Comparison of ENCODE assay signal across 22 cellular contexts in the genomic region with DNA sequence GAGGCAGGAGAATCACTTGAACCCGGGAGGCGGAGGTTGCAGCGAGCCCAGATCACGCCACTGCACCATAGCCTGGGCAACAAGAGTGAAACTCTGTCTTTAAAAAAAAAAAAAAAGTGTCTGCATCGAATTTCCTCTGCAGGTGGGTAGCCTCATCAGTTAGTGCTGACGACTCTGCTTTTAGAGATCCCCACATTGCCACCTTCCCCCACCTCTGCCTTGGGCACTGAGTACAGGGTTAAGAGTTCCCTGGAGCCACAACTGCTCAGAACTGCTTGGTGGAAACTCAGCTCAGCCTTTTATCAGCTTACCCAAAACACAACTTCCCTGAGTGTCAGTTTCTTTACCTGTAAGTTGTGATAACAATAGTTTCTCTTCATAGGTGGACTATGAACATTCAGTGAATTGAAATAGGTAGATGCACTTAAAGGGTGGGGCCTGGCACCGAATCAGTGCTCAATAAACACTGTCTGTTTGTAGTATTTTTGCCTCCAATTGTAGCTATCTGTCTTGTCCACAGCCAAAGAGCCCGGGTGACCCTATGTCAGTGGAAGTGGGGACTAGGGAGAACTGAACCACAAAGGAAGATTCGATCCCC. TPM values are rescaled to one million over a fixed set of nuclear protein-coding genes. Genes with fewer than 3 reads are reported as not detected.
DNase-seq lines count a peak whose midpoint lies in the region; ATAC-seq and TF ChIP-seq lines count a peak whose summit lies in the region.
"Had no signal": no experiment of that assay in that cellular context is flagged by ENCODE, and none has a peak within 500 bp of the region (broad histone marks: within the 10 kb centered on the region; RNA-seq: fewer than 3 reads in every experiment).

No MANE protein-coding gene starts in this region.

- H2BK120ac ChIP-seq in H9 (ENCODE audit: low read depth, low read length, poor library complexity, severe bottlenecking), result no peak overlapping the region

- intact Hi-C loops in activated CD8-positive, alpha-beta T cell treated with anti-CD3 and anti-CD28 coated beads for 36 hours (cut with micrococcal nuclease), result no loop called here
- intact Hi-C loops in psoas muscle (cut with DNase I), result no loop called here

- H3K14ac ChIP-seq in H9 (ENCODE audit: insufficient read depth, low read length), result no peak overlapping the region

- H3K27ac ChIP-seq in H9 (ENCODE audit: insufficient read length, low read depth, low read length), result no peak overlapping the region
- no peak overlapping the region for H3K27ac ChIP-seq in psoas muscle
- H3K27ac ChIP-seq: A549, VCaP had no signal

- H2BK20ac ChIP-seq in H9 (ENCODE audit: low read depth, low read length, poor library complexity, severe bottlenecking), result no peak overlapping the region

- H3K36me3 Mint-ChIP-seq in activated CD8-positive, alpha-beta T cell treated with anti-CD3 and anti-CD28 coated beads for 36 hours (ENCODE audit: low read depth), result no peaks in the 10 kb centered on the region
- H3K36me3 Mint-ChIP-seq in activated CD8-positive, alpha-beta T cell treated with anti-CD3 and anti-CD28 coated beads, Interleukin-2, amount 10 ng/mL, durations not matched to agents 7 days and 5 days (ENCODE audit: low read depth), result no peaks in the 10 kb centered on the region
- peaks cover 2 to 10% (median 5%) of the 10 kb centered on the region in 3 experiments; a peak in 5 of 7 replicates for H3K36me3 Mint-ChIP-seq in H9 (ENCODE audit: insufficient read depth in 1 of 3, low read depth in 3 of 3)
- H3K36me3 Mint-ChIP-seq in activated naive CD8-positive, alpha-beta T cell treated with anti-CD3 and anti-CD28 coated beads, Interleukin-2, amount 10 ng/mL, durations not matched to agents 7 days and 5 days, result peaks cover 2% of the 10 kb centered on the region
- H3K36me3 Mint-ChIP-seq in naive thymus-derived CD8-positive, alpha-beta T cell, result peaks cover 0 to 4% (median 3%) of the 10 kb centered on the region in 3 donors

- H3K9me3 Mint-ChIP-seq in activated CD8-positive, alpha-beta T cell treated with anti-CD3 and anti-CD28 coated beads for 36 hours, result no peaks in the 10 kb centered on the region
- H3K9me3 Mint-ChIP-seq in activated CD8-positive, alpha-beta T cell treated with anti-CD3 and anti-CD28 coated beads, Interleukin-2, amount 10 ng/mL, durations not matched to agents 7 days and 5 days (ENCODE audit: insufficient read depth), result no peaks in the 10 kb centered on the region
- no peaks in the 10 kb centered on the region for H3K9me3 Mint-ChIP-seq in H9
- no peaks in the 10 kb centered on the region for H3K9me3 Mint-ChIP-seq in activated naive CD8-positive, alpha-beta T cell treated with anti-CD3 and anti-CD28 coated beads, Interleukin-2, amount 10 ng/mL, durations not matched to agents 7 days and 5 days
- H3K9me3 Mint-ChIP-seq in naive thymus-derived CD8-positive, alpha-beta T cell, result no peaks in the 10 kb centered on the region
- H3K9me3 Mint-ChIP-seq: activated T-helper 1 cell treated with anti-CD3 and anti-CD28 coated beads, Interleukin-12 subunit alpha, Interleukin-12 subunit beta, Interleukin-2, Interleukin-4 antibody, amounts not matched to agents 30 ng/mL and 10 ng/mL and 1 ng/mL, durations not matched to agents 14 hours and 24 hours and 36 hours; brain; endodermal cell had no signal

- H2AFZ ChIP-seq in H9 (ENCODE audit: low read length), result no peak overlapping the region

- H3K27ac Mint-ChIP-seq in activated CD8-positive, alpha-beta T cell treated with anti-CD3 and anti-CD28 coated beads for 36 hours, result peak overlapping the region; percentile 8
- H3K27ac Mint-ChIP-seq in activated CD8-positive, alpha-beta T cell treated with anti-CD3 and anti-CD28 coated beads, Interleukin-2, amount 10 ng/mL, durations not matched to agents 7 days and 5 days, result no peak overlapping the region
- H3K27ac Mint-ChIP-seq in H9, result peak overlapping the region; percentile 23 to 34 (median 34); a peak in 3 of 7 replicates
- H3K27ac Mint-ChIP-seq in activated naive CD8-positive, alpha-beta T cell treated with anti-CD3 and anti-CD28 coated beads, Interleukin-2, amount 10 ng/mL, durations not matched to agents 7 days and 5 days, result no peak overlapping the region
- peak overlapping the region in 7 of 10 donors; percentile 3 to 77 (median 61) for H3K27ac Mint-ChIP-seq in naive thymus-derived CD8-positive, alpha-beta T cell
- H3K27ac Mint-ChIP-seq: activated T-helper 1 cell treated with anti-CD3 and anti-CD28 coated beads, Interleukin-12 subunit alpha, Interleukin-12 subunit beta, Interleukin-2, Interleukin-4 antibody, amounts not matched to agents 30 ng/mL and 10 ng/mL and 1 ng/mL, durations not matched to agents 14 hours and 24 hours and 36 hours had no signal

- no peaks in the 10 kb centered on the region for H3K9me3 ChIP-seq in H9 (ENCODE audit: control insufficient read depth, low read depth, low read length)
- no peaks in the 10 kb centered on the region for H3K9me3 ChIP-seq in psoas muscle
- H3K9me3 ChIP-seq: A549, BE2C had no signal

- H3K4me3 ChIP-seq in psoas muscle, result no peak overlapping the region
- H3K4me3 ChIP-seq: A549 had no signal

- no peak overlapping the region for H2BK5ac ChIP-seq in H9 (ENCODE audit: insufficient read length, low read length)

- H3K23ac ChIP-seq in H9 (ENCODE audit: insufficient read length, low read depth, low read length), result no peak overlapping the region

- H4K5ac ChIP-seq in H9 (ENCODE audit: insufficient read length, low read depth, low read length), result no peak overlapping the region

- POLR2A ChIA-PET in activated CD8-positive, alpha-beta T cell treated with anti-CD3 and anti-CD28 coated beads for 36 hours (lab: Charles Lee), result interaction anchor here (0.6 to 1.4 kb wide), 2 partner anchors 10 to 12 kb away, joined by 3 to 6 read pairs; no protein-coding TSS in a partner anchor
- POLR2A ChIA-PET in activated CD8-positive, alpha-beta T cell treated with anti-CD3 and anti-CD28 coated beads, Interleukin-2, amount 10 ng/mL, durations not matched to agents 7 days and 5 days (lab: Charles Lee), result interaction anchor here (0.8 kb wide), 1 partner anchor 38 kb away, joined by 3 read pairs; no protein-coding TSS in a partner anchor
- POLR2A ChIA-PET in activated naive CD8-positive, alpha-beta T cell treated with anti-CD3 and anti-CD28 coated beads, Interleukin-2, amount 10 ng/mL, durations not matched to agents 7 days and 5 days (lab: Charles Lee), result no interaction called here
- POLR2A ChIA-PET in naive thymus-derived CD8-positive, alpha-beta T cell (lab: Charles Lee), result no interaction called here

- H3K4me1 Mint-ChIP-seq in activated CD8-positive, alpha-beta T cell treated with anti-CD3 and anti-CD28 coated beads for 36 hours (ENCODE audit: low read depth), result peaks cover 37% of the 10 kb centered on the region
- H3K4me1 Mint-ChIP-seq in activated CD8-positive, alpha-beta T cell treated with anti-CD3 and anti-CD28 coated beads, Interleukin-2, amount 10 ng/mL, durations not matched to agents 7 days and 5 days (ENCODE audit: low read depth), result peaks cover 32% of the 10 kb centered on the region
- H3K4me1 Mint-ChIP-seq in H9, result peaks cover 29 to 36% of the 10 kb centered on the region in 2 experiments
- H3K4me1 Mint-ChIP-seq in activated naive CD8-positive, alpha-beta T cell treated with anti-CD3 and anti-CD28 coated beads, Interleukin-2, amount 10 ng/mL, durations not matched to agents 7 days and 5 days, result peaks cover 29% of the 10 kb centered on the region
- H3K4me1 Mint-ChIP-seq in naive thymus-derived CD8-positive, alpha-beta T cell, result peaks cover 26 to 40% (median 33%) of the 10 kb centered on the region in 4 donors

- H3K56ac ChIP-seq in H9 (ENCODE audit: insufficient read length, low read depth, low read length), result no peak overlapping the region

- no peaks in the 10 kb centered on the region for H3K27me3 Mint-ChIP-seq in activated CD8-positive, alpha-beta T cell treated with anti-CD3 and anti-CD28 coated beads for 36 hours
- no peaks in the 10 kb centered on the region for H3K27me3 Mint-ChIP-seq in activated CD8-positive, alpha-beta T cell treated with anti-CD3 and anti-CD28 coated beads, Interleukin-2, amount 10 ng/mL, durations not matched to agents 7 days and 5 days (ENCODE audit: low read depth)
- no peaks in the 10 kb centered on the region; the same call in 1 of the 2 replicates for H3K27me3 Mint-ChIP-seq in H9 (ENCODE audit: low read depth)
- H3K27me3 Mint-ChIP-seq in activated naive CD8-positive, alpha-beta T cell treated with anti-CD3 and anti-CD28 coated beads, Interleukin-2, amount 10 ng/mL, durations not matched to agents 7 days and 5 days, result no peaks in the 10 kb centered on the region
- no peaks in the 10 kb centered on the region for H3K27me3 Mint-ChIP-seq in naive thymus-derived CD8-positive, alpha-beta T cell
- H3K27me3 Mint-ChIP-seq: brain had no signal

- no peak overlapping the region for H3K4ac ChIP-seq in H9 (ENCODE audit: low read depth, low read length)

- CTCF ChIA-PET in activated CD8-positive, alpha-beta T cell treated with anti-CD3 and anti-CD28 coated beads for 36 hours (lab: Charles Lee), result interaction anchor here (0.9 to 1.2 kb wide), 3 partner anchors 32 to 212 kb away, joined by 3 read pairs; no protein-coding TSS in a partner anchor
- CTCF ChIA-PET in activated CD8-positive, alpha-beta T cell treated with anti-CD3 and anti-CD28 coated beads, Interleukin-2, amount 10 ng/mL, durations not matched to agents 7 days and 5 days (lab: Charles Lee), result interaction anchor here (0.7 to 2.0 kb wide), 4 partner anchors 25 to 221 kb away, joined by 3 to 10 read pairs (median 4); no protein-coding TSS in a partner anchor

- DNase-seq in activated CD8-positive, alpha-beta T cell treated with anti-CD3 and anti-CD28 coated beads for 36 hours, result peak; percentile 36
- no peak for DNase-seq in activated CD8-positive, alpha-beta T cell treated with anti-CD3 and anti-CD28 coated beads, Interleukin-2, amount 10 ng/mL, durations not matched to agents 7 days and 5 days
- DNase-seq in H9 (no peak), Kasumi-1 (lab: John Stamatoyannopoulos, UW) (no peak), NCI-H146 treated with DMSO at 0.1 percent for 48 hours (lab: John Stamatoyannopoulos, UW; ENCODE audit: unreplicated experiment) (no peak), psoas muscle (no peak)
- no peak for DNase-seq in activated naive CD8-positive, alpha-beta T cell treated with anti-CD3 and anti-CD28 coated beads, Interleukin-2, amount 10 ng/mL, durations not matched to agents 7 days and 5 days
- DNase-seq in naive thymus-derived CD8-positive, alpha-beta T cell, result peak in 1 of 10 donors; percentile 9
- DNase-seq: BE2C; DMS 273 treated with DMSO at 0.1 percent for 48 hours; endodermal cell; glutamatergic neuron; NCI-H187; NCI-H226; NCI-H774; SIG-M5; stimulated activated CD8-positive, alpha-beta memory T cell treated with anti-CD3 and anti-CD28 coated beads, Interleukin-4, amount 100 ng/mL, for 48 hours; substantia nigra had no signal

- H3T11ph ChIP-seq in H9 (ENCODE audit: low read length), result no peak overlapping the region

- peaks cover 0 to 9% of the 10 kb centered on the region in 2 donors for H3K36me3 ChIP-seq in psoas muscle (ENCODE audit: insufficient read depth in 1 of 2, low read depth in 1 of 2)
- H3K36me3 ChIP-seq: BE2C had no signal

- H2AK5ac ChIP-seq in H9 (ENCODE audit: insufficient read length, low read length), result no peak overlapping the region

- H3K23me2 ChIP-seq in H9 (ENCODE audit: insufficient read length, low read depth, low read length, poor library complexity, severe bottlenecking), result no peaks in the 10 kb centered on the region

- H3K79me1 ChIP-seq in H9 (ENCODE audit: insufficient read depth, low read depth, low read length, poor library complexity, severe bottlenecking), result no peaks in the 10 kb centered on the region

- H2BK12ac ChIP-seq in H9 (ENCODE audit: insufficient read length, low read depth, low read length), result no peak overlapping the region

- no peak overlapping the region for H2BK15ac ChIP-seq in H9 (ENCODE audit: low read depth, low read length)

- H3K79me2 ChIP-seq in H9 (ENCODE audit: insufficient read depth, low read length), result peaks cover 1% of the 10 kb centered on the region; the same call in 1 of the 2 replicates

- no peak overlapping the region for H3K18ac ChIP-seq in H9 (ENCODE audit: insufficient read length, low read depth, low read length)

- no CpG with 5 or more reads among the region's 9 CpGs for WGBS in H9 (ENCODE audit: extremely low coverage, insufficient read length, low lambda C conversion rate)
- WGBS in psoas muscle, 3 donors, result 86 to 90% (median 88%) methylated on average over 9 of the region's 9 CpGs

- H3K4me2 ChIP-seq in H9 (ENCODE audit: insufficient read depth, insufficient read length, low read length), result no peak overlapping the region
- H3K4me2 ChIP-seq: A549 had no signal

- no peak overlapping the region for H3K4me3 Mint-ChIP-seq in activated CD8-positive, alpha-beta T cell treated with anti-CD3 and anti-CD28 coated beads for 36 hours
- H3K4me3 Mint-ChIP-seq in activated CD8-positive, alpha-beta T cell treated with anti-CD3 and anti-CD28 coated beads, Interleukin-2, amount 10 ng/mL, durations not matched to agents 7 days and 5 days, result no peak overlapping the region
- no peak overlapping the region for H3K4me3 Mint-ChIP-seq in H9
- peak overlapping the region; percentile 28 for H3K4me3 Mint-ChIP-seq in activated naive CD8-positive, alpha-beta T cell treated with anti-CD3 and anti-CD28 coated beads, Interleukin-2, amount 10 ng/mL, durations not matched to agents 7 days and 5 days
- H3K4me3 Mint-ChIP-seq in naive thymus-derived CD8-positive, alpha-beta T cell, result peak overlapping the region in 3 of 10 donors; percentile 30 to 45 (median 36)
- H3K4me3 Mint-ChIP-seq: activated T-helper 1 cell treated with anti-CD3 and anti-CD28 coated beads, Interleukin-12 subunit alpha, Interleukin-12 subunit beta, Interleukin-2, Interleukin-4 antibody, amounts not matched to agents 30 ng/mL and 10 ng/mL and 1 ng/mL, durations not matched to agents 14 hours and 24 hours and 36 hours; brain; endodermal cell had no signal

- H3K4me1 ChIP-seq in H9 (ENCODE audit: insufficient read depth, low read length) (no peaks in the 10 kb centered on the region; the same call in 1 of the 2 replicates), psoas muscle (no peaks in the 10 kb centered on the region)
- H3K4me1 ChIP-seq: BE2C had no signal

- H3K9ac ChIP-seq in H9 (ENCODE audit: extremely low read depth, insufficient read length, low read length), result no peak overlapping the region

- peak; percentile 48 for ATAC-seq in activated CD8-positive, alpha-beta T cell treated with anti-CD3 and anti-CD28 coated beads for 36 hours
- no peak for ATAC-seq in activated CD8-positive, alpha-beta T cell treated with anti-CD3 and anti-CD28 coated beads, Interleukin-2, amount 10 ng/mL, durations not matched to agents 7 days and 5 days
- ATAC-seq in activated naive CD8-positive, alpha-beta T cell treated with anti-CD3 and anti-CD28 coated beads, Interleukin-2, amount 10 ng/mL, durations not matched to agents 7 days and 5 days (ENCODE audit: low read depth), result peak; percentile 45
- ATAC-seq in naive thymus-derived CD8-positive, alpha-beta T cell, result peak; percentile 44
- ATAC-seq in psoas muscle, result no peak
- ATAC-seq: A549 had no signal

- H4K8ac ChIP-seq in H9 (replicated peaks; ENCODE audit: insufficient read length, low read depth, low read length), result no peak overlapping the region

- no peak for TF ChIP-seq CTCF in activated CD8-positive, alpha-beta T cell treated with anti-CD3 and anti-CD28 coated beads for 36 hours (IDR thresholded peaks at IDR 0.05)
- TF ChIP-seq CTCF in H9 (conservative IDR thresholded peaks at IDR 0.05) (no peak), psoas muscle (IDR thresholded peaks at IDR 0.05) (no peak)

- H4K91ac ChIP-seq in H9 (ENCODE audit: insufficient read length, low read depth, low read length), result no peak overlapping the region

- peaks cover 3% of the 10 kb centered on the region for H4K20me1 ChIP-seq in H9 (ENCODE audit: control insufficient read depth, insufficient read depth, insufficient read length)

- H3K27me3 ChIP-seq in H9 (ENCODE audit: insufficient read depth, low read length) (no peaks in the 10 kb centered on the region), psoas muscle (ENCODE audit: insufficient read depth in 3 of 3, low read length in 2 of 3) (no peaks in the 10 kb centered on the region)
- H3K27me3 ChIP-seq: BE2C had no signal

RNA-seq across cellular contexts. Expression of a gene that starts 11.3 kb away (rescaled TPM):
- 1 to 10 TPM; 8.9 to 9.2 TPM for total RNA-seq in activated CD8-positive, alpha-beta T cell treated with anti-CD3 and anti-CD28 coated beads for 36 hours
- total RNA-seq in activated CD8-positive, alpha-beta T cell treated with anti-CD3 and anti-CD28 coated beads, Interleukin-2, amount 10 ng/mL, durations not matched to agents 7 days and 5 days, result 1 to 10 TPM; 4.4 to 5.6 TPM
- total RNA-seq in H9 (2021) (13.8 and 14.9 TPM in 2 replicates), psoas muscle (10 to 100 TPM; 13.0 to 20.8 (median 15.5) TPM)
- 10 to 100 TPM in 1 of 2 experiments, 1 to 10 TPM in 1; 9.9 to 10.8 TPM for total RNA-seq in activated naive CD8-positive, alpha-beta T cell treated with anti-CD3 and anti-CD28 coated beads, Interleukin-2, amount 10 ng/mL, durations not matched to agents 7 days and 5 days
- total RNA-seq in naive thymus-derived CD8-positive, alpha-beta T cell, result 10 to 100 TPM; 11.5 to 18.5 TPM
- 10 to 100 TPM; 12.5 to 23.9 (median 23.1) TPM for polyA plus RNA-seq in naive thymus-derived CD8-positive, alpha-beta T cell
- 10 to 100 TPM in 2 of 3 donors, 1 to 10 TPM in 1; 9.8 to 18.3 (median 11.4) TPM for polyA plus RNA-seq in psoas muscle

RNA-seq across cellular contexts. Expression of a gene that starts 29.5 kb away (rescaled TPM):
- total RNA-seq in activated CD8-positive, alpha-beta T cell treated with anti-CD3 and anti-CD28 coated beads for 36 hours, result 10 to 100 TPM; 61.4 to 69.9 TPM
- 10 to 100 TPM; 44.5 to 54.3 TPM for total RNA-seq in activated CD8-positive, alpha-beta T cell treated with anti-CD3 and anti-CD28 coated beads, Interleukin-2, amount 10 ng/mL, durations not matched to agents 7 days and 5 days
- 64.5 and 67.0 TPM in 2 replicates for total RNA-seq in H9 (2021)
- 10 to 100 TPM; 48.5 to 52.2 TPM for total RNA-seq in activated naive CD8-positive, alpha-beta T cell treated with anti-CD3 and anti-CD28 coated beads, Interleukin-2, amount 10 ng/mL, durations not matched to agents 7 days and 5 days
- total RNA-seq in naive thymus-derived CD8-positive, alpha-beta T cell, result 10 to 100 TPM; 70.4 to 81.6 TPM
- polyA plus RNA-seq in naive thymus-derived CD8-positive, alpha-beta T cell, result 10 to 100 TPM; 14.1 to 17.3 (median 14.9) TPM
- 10 to 100 TPM; 31.5 to 45.6 (median 39.0) TPM for total RNA-seq in psoas muscle
- 10 to 100 TPM in 2 of 3 donors, 1 to 10 TPM in 1; 8.2 to 24.9 (median 12.1) TPM for polyA plus RNA-seq in psoas muscle

Comparison
In these comparisons a context has a peak if more than half of its experiments do, and no peak if none do; other contexts are left out.
1. ATAC-seq: peak in activated CD8-positive, alpha-beta T cell treated with anti-CD3 and anti-CD28 coated beads for 36 hours (single experiment), activated naive CD8-positive, alpha-beta T cell treated with anti-CD3 and anti-CD28 coated beads, Interleukin-2, amount 10 ng/mL, durations not matched to agents 7 days and 5 days (single experiment) and naive thymus-derived CD8-positive, alpha-beta T cell (2 of 2); none in activated CD8-positive, alpha-beta T cell treated with anti-CD3 and anti-CD28 coated beads, Interleukin-2, amount 10 ng/mL, durations not matched to agents 7 days and 5 days (single experiment) and psoas muscle (0 of 4).
2. H3K27ac Mint-ChIP-seq: peak in activated CD8-positive, alpha-beta T cell treated with anti-CD3 and anti-CD28 coated beads for 36 hours (single experiment), H9 (3 of 3) and naive thymus-derived CD8-positive, alpha-beta T cell (7 of 10); none in activated CD8-positive, alpha-beta T cell treated with anti-CD3 and anti-CD28 coated beads, Interleukin-2, amount 10 ng/mL, durations not matched to agents 7 days and 5 days (single experiment) and activated naive CD8-positive, alpha-beta T cell treated with anti-CD3 and anti-CD28 coated beads, Interleukin-2, amount 10 ng/mL, durations not matched to agents 7 days and 5 days (single experiment).
3. POLR2A ChIA-PET loops: an anchor here in activated CD8-positive, alpha-beta T cell treated with anti-CD3 and anti-CD28 coated beads for 36 hours (0.6 to 1.4 kb wide) and activated CD8-positive, alpha-beta T cell treated with anti-CD3 and anti-CD28 coated beads, Interleukin-2, amount 10 ng/mL, durations not matched to agents 7 days and 5 days (0.8 kb wide); none called in activated naive CD8-positive, alpha-beta T cell treated with anti-CD3 and anti-CD28 coated beads, Interleukin-2, amount 10 ng/mL, durations not matched to agents 7 days and 5 days and naive thymus-derived CD8-positive, alpha-beta T cell.